ENCODE assay signal across 8 cellular contexts in the genomic region with DNA sequence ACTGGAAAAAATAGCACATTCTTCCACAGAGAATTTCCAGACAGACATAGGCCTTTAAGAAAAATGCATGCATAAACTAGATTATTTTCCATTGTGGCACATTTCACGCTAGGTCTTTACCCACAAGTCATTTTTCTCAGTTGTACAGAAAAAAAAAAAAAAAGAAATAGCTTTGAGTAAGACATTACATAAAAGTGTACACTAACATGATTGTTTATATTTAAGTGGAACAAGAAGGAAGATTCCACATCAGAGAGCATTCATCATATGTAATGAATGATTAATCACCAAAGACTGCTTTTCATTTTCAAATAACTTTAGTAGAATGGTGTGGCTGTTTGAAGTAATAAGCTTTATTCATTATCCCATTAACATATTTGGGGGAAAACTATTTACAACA.
"Had no signal": no experiment of that assay in that cellular context is flagged by ENCODE, and none has a peak within 500 bp of the region (broad histone marks: within the 10 kb centered on the region; RNA-seq: fewer than 3 reads in every experiment).

No MANE protein-coding gene starts in this region.

- DNase-seq: GM23248, GOT3, H7, H9, HCEC 1CT, HFFc6 had no signal

- ATAC-seq: GM23338, HCT116 had no signal
